Comparison of ENCODE assay signal across 25 cellular contexts in the genomic region with DNA sequence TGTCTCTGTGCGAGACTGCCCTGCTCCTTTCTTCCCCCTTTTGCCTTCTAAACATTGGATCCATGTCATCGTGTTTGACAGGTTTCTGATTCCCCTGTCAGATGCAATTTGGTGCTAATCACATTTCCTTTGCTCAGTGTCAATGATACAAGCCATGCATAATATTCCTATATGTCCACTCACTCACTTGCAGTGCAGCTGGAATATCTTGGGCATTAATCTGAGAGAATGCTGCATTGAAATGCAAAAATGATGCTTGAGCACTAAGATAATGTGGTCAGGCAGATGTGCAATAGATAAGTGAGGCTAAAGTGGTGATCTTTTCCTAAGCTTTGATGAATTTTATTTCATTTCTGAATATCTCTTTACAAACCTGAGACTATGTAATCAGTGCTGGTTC.
"Had no signal": no experiment of that assay in that cellular context is flagged by ENCODE, and none has a peak within 500 bp of the region (broad histone marks: within the 10 kb centered on the region; RNA-seq: fewer than 3 reads in every experiment).

No MANE protein-coding gene starts in this region.

- H3K4me1 Mint-ChIP-seq: endodermal cell had no signal

- H3K27me3 Mint-ChIP-seq: dendritic cell treated with granulocyte-macrophage colony-stimulating factor and Interleukin-4, amounts not matched to agents 40 ng/mL and 50 ng/mL, for 4 days; effector memory CD8-positive, alpha-beta T cell had no signal

- H2AFZ ChIP-seq: hepatocyte had no signal

- H3K27ac Mint-ChIP-seq: dendritic cell treated with granulocyte-macrophage colony-stimulating factor and Interleukin-4, amounts not matched to agents 40 ng/mL and 50 ng/mL, for 4 days; effector memory CD8-positive, alpha-beta T cell; endodermal cell had no signal

- H3K4me2 ChIP-seq: hepatocyte had no signal

- H3K27ac ChIP-seq: colonic mucosa, coronary artery, dorsolateral prefrontal cortex, epithelial cell of prostate, esophagus muscularis mucosa, esophagus squamous epithelium, foreskin keratinocyte, gastrocnemius medialis, gastroesophageal sphincter, heart left ventricle, heart right ventricle, hepatocyte had no signal

- H3K27me3 ChIP-seq: colonic mucosa, dorsolateral prefrontal cortex, esophagus muscularis mucosa, esophagus squamous epithelium, foreskin keratinocyte, gastrocnemius medialis, gastroesophageal sphincter, heart left ventricle, heart right ventricle, hepatocyte had no signal

- H3K9me3 Mint-ChIP-seq: dendritic cell treated with granulocyte-macrophage colony-stimulating factor and Interleukin-4, amounts not matched to agents 40 ng/mL and 50 ng/mL, for 4 days; endodermal cell had no signal

- H3K36me3 ChIP-seq: colonic mucosa, esophagus muscularis mucosa, esophagus squamous epithelium, gastrocnemius medialis, gastroesophageal sphincter, heart left ventricle, heart right ventricle had no signal

- DNase-seq: colonic mucosa; dermis blood vessel endothelial cell; dorsolateral prefrontal cortex; effector CD4-positive, alpha-beta T cell; effector CD8-positive, alpha-beta T cell; effector memory CD4-positive, alpha-beta T cell; effector memory CD8-positive, alpha-beta T cell; endodermal cell; erythroblast; esophagus squamous epithelium; foreskin fibroblast; foreskin keratinocyte; foreskin melanocyte; gastrocnemius medialis; glutamatergic neuron; head of caudate nucleus; heart left ventricle; heart right ventricle had no signal

- H3K4me3 Mint-ChIP-seq: dendritic cell treated with granulocyte-macrophage colony-stimulating factor and Interleukin-4, amounts not matched to agents 40 ng/mL and 50 ng/mL, for 4 days; effector memory CD8-positive, alpha-beta T cell; endodermal cell had no signal

- H3K4me3 ChIP-seq: colonic mucosa, coronary artery, dorsolateral prefrontal cortex, esophagus muscularis mucosa, esophagus squamous epithelium, gastrocnemius medialis, gastroesophageal sphincter, heart left ventricle, heart right ventricle, hepatocyte had no signal

- H3K9me3 ChIP-seq: colonic mucosa, esophagus muscularis mucosa, esophagus squamous epithelium, gastrocnemius medialis, gastroesophageal sphincter, heart left ventricle, heart right ventricle had no signal

- ATAC-seq: effector memory CD8-positive, alpha-beta T cell; esophagus mucosa; foreskin keratinocyte; gastrocnemius medialis; gastroesophageal sphincter; heart left ventricle; heart right ventricle had no signal

- H3K4me1 ChIP-seq: colonic mucosa, esophagus muscularis mucosa, esophagus squamous epithelium, foreskin keratinocyte, gastrocnemius medialis, gastroesophageal sphincter, heart left ventricle, heart right ventricle had no signal
